21 cellular contexts compared by ENCODE assay signal in genomic region chr20:23248524-23248923, GRCh38.
"Had no signal": no experiment of that assay in that cellular context is flagged by ENCODE, and none has a peak within 500 bp of the region (broad histone marks: within the 10 kb centered on the region; RNA-seq: fewer than 3 reads in every experiment).

No MANE protein-coding gene starts in this region.

- ATAC-seq: left ventricle myocardium superior; stimulated activated memory B cell treated with anti-CD40 and anti-IgM and Interleukin-4, amounts not matched to agents 10 μg/mL and 1 μg/mL and 100 μg/mL, for 72 hours; T-cell; WTC11 had no signal

- H3K4me1 Mint-ChIP-seq: activated naive CD8-positive, alpha-beta T cell treated with anti-CD3 and anti-CD28 coated beads for 36 hours; central memory CD8-positive, alpha-beta T cell; T-cell; WTC11 had no signal

- H3K27me3 Mint-ChIP-seq: stimulated activated memory B cell treated with anti-CD40 and anti-IgM and Interleukin-4, amounts not matched to agents 10 μg/mL and 1 μg/mL and 100 μg/mL, for 72 hours had no signal

- H3K9me3 Mint-ChIP-seq: activated naive CD8-positive, alpha-beta T cell treated with anti-CD3 and anti-CD28 coated beads for 36 hours; central memory CD8-positive, alpha-beta T cell; nephron; T-cell; WTC11 had no signal

- H3K4me3 Mint-ChIP-seq: activated naive CD8-positive, alpha-beta T cell treated with anti-CD3 and anti-CD28 coated beads for 36 hours; central memory CD8-positive, alpha-beta T cell; memory B cell; nephron; stimulated activated memory B cell treated with anti-CD40 and anti-IgM and Interleukin-4, amounts not matched to agents 10 μg/mL and 1 μg/mL and 100 μg/mL, for 72 hours; T-cell; WTC11 had no signal

- H3K36me3 Mint-ChIP-seq: activated naive CD8-positive, alpha-beta T cell treated with anti-CD3 and anti-CD28 coated beads for 36 hours; memory B cell; stimulated activated memory B cell treated with anti-CD40 and anti-IgM and Interleukin-4, amounts not matched to agents 10 μg/mL and 1 μg/mL and 100 μg/mL, for 72 hours; T-cell; WTC11 had no signal

- DNase-seq: activated CD4-positive, alpha-beta T cell treated with anti-CD3 and anti-CD28 coated beads, Interleukin-2, amount 50 U/mL, for 4 hours; activated CD8-positive, alpha-beta memory T cell treated with anti-CD3 and anti-CD28 coated beads for 24 hours; activated naive CD4-positive, alpha-beta T cell treated with Interleukin-2 at 50 U/mL for 16 hours; activated naive CD8-positive, alpha-beta T cell treated with anti-CD3 and anti-CD28 coated beads for 36 hours; activated T-cell treated with anti-CD3 and anti-CD28 coated beads, Interleukin-2, amount 50 U/mL, for 48 hours; cortex of kidney; effector CD4-positive, alpha-beta T cell; erythroblast; foreskin fibroblast; left ventricle myocardium superior; right lobe of liver; stimulated activated CD4-positive, alpha-beta T cell treated with anti-CD3 and anti-CD28 coated beads, Interleukin-15, amount 100 ng/mL, for 24 hours; stomach; T-cell; T-helper 9 cell; uterus had no signal

- H3K27ac Mint-ChIP-seq: activated naive CD8-positive, alpha-beta T cell treated with anti-CD3 and anti-CD28 coated beads for 36 hours; memory B cell; nephron; stimulated activated memory B cell treated with anti-CD40 and anti-IgM and Interleukin-4, amounts not matched to agents 10 μg/mL and 1 μg/mL and 100 μg/mL, for 72 hours; T-cell; WTC11 had no signal
